8 cellular contexts compared by ENCODE assay signal in genomic region chr6:118934461-118935330, GRCh38. TPM values are rescaled to one million over a fixed set of nuclear protein-coding genes. Genes with fewer than 3 reads are reported as not detected.
A peak's percentile ranks its signal among the peaks of the same experiment; 100 is the strongest.
DNase-seq lines count a peak whose midpoint lies in the region.

Gene MCM9, minus strand, starts transcription at chr6:118935159. Its CDS starts 3,436 bp downstream, at chr6:118931723.

- H3K9me3 ChIP-seq in HAP-1 (peaks cover 3% of the 10 kb centered on the region; the same call in 1 of the 2 replicates), MG63 (no peaks in the 10 kb centered on the region), SJCRH30 (replicated peaks) (no peaks in the 10 kb centered on the region), neuron (ENCODE audit: low read length) (peaks cover 2% of the 10 kb centered on the region), subcutaneous abdominal adipose tissue (ENCODE audit: control insufficient read depth in 5 of 5, low read length in 5 of 5) (no peaks in the 10 kb centered on the region)

- H3K4me3 ChIP-seq in HAP-1 (peak within 1 kb of the TSS; percentile 70), MG63 (peak within 1 kb of the TSS; percentile 94), SJCRH30 (peak within 1 kb of the TSS; percentile 86), neuron (ENCODE audit: low read length) (peak within 1 kb of the TSS; percentile 96), subcutaneous abdominal adipose tissue (ENCODE audit: low read depth in 1 of 5, low read length in 5 of 5) (peak within 1 kb of the TSS; percentile 81 to 94 (median 93))

- in situ Hi-C loops in HAP-1 (cut with MboI; ENCODE audit: low sequenced_read_pairs) = no loop called here

- peak within 1 kb of the TSS; percentile 77 to 97 (median 95) for H3K9ac ChIP-seq in subcutaneous abdominal adipose tissue (ENCODE audit: low read length in 5 of 5)

- DNase-seq in GDM1 (lab: John Stamatoyannopoulos, UW) (peak; percentile 95), HAP-1 (ENCODE audit: low spot score in 2 of 2) (peak; percentile 83 to 95), MG63 (peak; percentile 89), SJCRH30 (peak; percentile 91 to 94), foreskin melanocyte (peak; percentile 76)
- DNase-seq in activated gamma-delta T cell treated with anti-CD3 and anti-CD28 coated beads, Interleukin-2, amount 50 U/mL, for 16 hours (ENCODE audit: low read depth) = peak; percentile 76

- peak within 1 kb of the TSS; percentile 98 for H2AFZ ChIP-seq in neuron (ENCODE audit: low read depth, low read length)

- peaks cover 8% of the 10 kb centered on the region for H3K4me1 ChIP-seq in HAP-1
- no peaks in the 10 kb centered on the region; the same call in 1 of the 2 replicates for H3K4me1 ChIP-seq in SJCRH30
- peaks cover 7% of the 10 kb centered on the region for H3K4me1 ChIP-seq in neuron (ENCODE audit: insufficient read depth, low read length)
- peaks cover 0 to 22% (median 13%) of the 10 kb centered on the region in 5 donors for H3K4me1 ChIP-seq in subcutaneous abdominal adipose tissue (ENCODE audit: control insufficient read depth in 5 of 5, insufficient read depth in 5 of 5, low read length in 5 of 5)

- peak within 1 kb of the TSS; percentile 92 for H3K27ac ChIP-seq in SJCRH30
- peak within 1 kb of the TSS; percentile 94 for H3K27ac ChIP-seq in subcutaneous abdominal adipose tissue (ENCODE audit: low read depth, low read length)

- H3K27me3 ChIP-seq in HAP-1 (ENCODE audit: low read depth) (no peaks in the 10 kb centered on the region), MG63 (no peaks in the 10 kb centered on the region; the same call in 1 of the 2 replicates), SJCRH30 (no peaks in the 10 kb centered on the region), neuron (ENCODE audit: insufficient read depth, low read length) (no peaks in the 10 kb centered on the region), subcutaneous abdominal adipose tissue (ENCODE audit: control insufficient read depth in 5 of 5, insufficient read depth in 4 of 5, low read length in 5 of 5) (no peaks in the 10 kb centered on the region)

- H3K36me3 ChIP-seq in HAP-1 (replicated peaks) = peaks cover 2% of the 10 kb centered on the region; the same call in 1 of the 2 replicates
- peaks cover 24% of the 10 kb centered on the region for H3K36me3 ChIP-seq in MG63
- peaks cover 10% of the 10 kb centered on the region; the same call in 1 of the 2 replicates for H3K36me3 ChIP-seq in SJCRH30
- peaks cover 20% of the 10 kb centered on the region for H3K36me3 ChIP-seq in neuron (ENCODE audit: insufficient read depth, low read length)
- peaks cover 0 to 22% (median 8%) of the 10 kb centered on the region in 5 donors for H3K36me3 ChIP-seq in subcutaneous abdominal adipose tissue (ENCODE audit: control insufficient read depth in 5 of 5, insufficient read depth in 5 of 5, low read length in 5 of 5)

RNA-seq across cellular contexts. Expression of gene MCM9, which starts in this region (rescaled TPM):
- 3.0 and 7.9 TPM in 2 replicates for total RNA-seq in MG63 (2014; rRNA removed; shearing (Covaris generic); ENCODE audit: low replicate concordance)
- 16.1 and 18.1 TPM in 2 replicates for total RNA-seq in SJCRH30 (2014; rRNA removed; shearing (Covaris generic))

Comparison
In these comparisons a context has a peak if more than half of its experiments do, and no peak if none do; other contexts are left out.
1. Peak in every context shown above with its lines: DNase-seq, H3K4me3 ChIP-seq and H3K27ac ChIP-seq.